13 cellular contexts compared by ENCODE assay signal in genomic region chr2:42875880-42876279, GRCh38.
DNase-seq lines count a peak whose midpoint lies in the region; ATAC-seq and TF ChIP-seq lines count a peak whose summit lies in the region.
"Had no signal": no experiment of that assay in that cellular context is flagged by ENCODE, and none has a peak within 500 bp of the region (broad histone marks: within the 10 kb centered on the region; RNA-seq: fewer than 3 reads in every experiment).

No MANE protein-coding gene starts in this region.

- H3K4me2 ChIP-seq in Karpas-422 (ENCODE audit: low read depth, low read length, poor library complexity, severe bottlenecking), result no peak overlapping the region
- H3K4me2 ChIP-seq: A549 had no signal

- H3K27me3 ChIP-seq in heart left ventricle (no peaks in the 10 kb centered on the region), layer of hippocampus (ENCODE audit: control insufficient read depth, insufficient read depth, low read length) (no peaks in the 10 kb centered on the region), gastrocnemius medialis (no peaks in the 10 kb centered on the region), vagina (no peaks in the 10 kb centered on the region), Karpas-422 (ENCODE audit: low read length) (no peaks in the 10 kb centered on the region)

- TF ChIP-seq CTCF in heart left ventricle (IDR thresholded peaks at IDR 0.05) (no peak), gastrocnemius medialis (IDR thresholded peaks at IDR 0.05 in 4 of 5, conservative IDR thresholded peaks at IDR 0.05 in 1 of 5) (no peak), vagina (IDR thresholded peaks at IDR 0.05) (no peak)

- in situ Hi-C loops in gastrocnemius medialis (cut with MboI; ENCODE audit: low sequenced_read_pairs in 4 of 4), result no loop called here

- H2AFZ ChIP-seq in Karpas-422 (ENCODE audit: low read length), result no peak overlapping the region

- H3K27ac ChIP-seq in heart left ventricle (peak overlapping the region; percentile 63 to 93 (median 84)), layer of hippocampus (ENCODE audit: low read depth, low read length) (peak overlapping the region; percentile 71), gastrocnemius medialis (peak overlapping the region in 3 of 4 donors; percentile 66 to 79 (median 75)), vagina (peak overlapping the region; percentile 85), Karpas-422 (ENCODE audit: low read length) (no peak overlapping the region)
- H3K27ac ChIP-seq: A549 had no signal

- H3K36me3 ChIP-seq in heart left ventricle (no peaks in the 10 kb centered on the region), gastrocnemius medialis (no peaks in the 10 kb centered on the region), vagina (no peaks in the 10 kb centered on the region), Karpas-422 (ENCODE audit: insufficient read depth, low read length) (no peaks in the 10 kb centered on the region)

- H4K20me1 ChIP-seq in Karpas-422 (ENCODE audit: insufficient read depth, low read depth, low read length), result no peaks in the 10 kb centered on the region

- H3K4me1 ChIP-seq in heart left ventricle (peaks cover 6 to 88% (median 67%) of the 10 kb centered on the region in 12 donors), gastrocnemius medialis (peaks cover 18 to 61% of the 10 kb centered on the region in 2 donors), vagina (peaks cover 85% of the 10 kb centered on the region), Karpas-422 (ENCODE audit: low read length) (no peaks in the 10 kb centered on the region)
- H3K4me1 ChIP-seq: A549 had no signal

- no peaks in the 10 kb centered on the region for H3K9me2 ChIP-seq in Karpas-422 (replicated peaks; ENCODE audit: insufficient read depth, low read length)

- H3K4me3 ChIP-seq in heart left ventricle (no peak overlapping the region), gastrocnemius medialis (no peak overlapping the region), vagina (no peak overlapping the region), Karpas-422 (ENCODE audit: low read length) (no peak overlapping the region)
- H3K4me3 ChIP-seq: A549 had no signal

- H3K9me3 ChIP-seq in heart left ventricle (no peaks in the 10 kb centered on the region), gastrocnemius medialis (no peaks in the 10 kb centered on the region), vagina (no peaks in the 10 kb centered on the region), Karpas-422 (ENCODE audit: low read length) (no peaks in the 10 kb centered on the region)
- H3K9me3 ChIP-seq: A549 had no signal

- WGBS in heart left ventricle, 4 donors, result 65 to 76% (median 70%) methylated on average over 3 of the region's 3 CpGs; no CpG with 5 or more reads in 1 of the 4 donors

- intact Hi-C loops in heart left ventricle (cut with DNase I), result loop anchor here in 4 of 10 donors (2.0 to 10.0 kb wide), 3 partner anchors 49 to 51 kb away; no protein-coding TSS in a partner anchor
- intact Hi-C loops in Right ventricle myocardium superior (cut with DNase I), result no loop called here
- intact Hi-C loops in gastrocnemius medialis (cut with DNase I; ENCODE audit: low total_unique reads), result loop anchor here (5.0 kb wide), 1 partner anchor 51 kb away; no protein-coding TSS in a partner anchor
- intact Hi-C loops in vagina (cut with DNase I), result no loop called here

- DNase-seq in heart left ventricle, result no peak
- DNase-seq in Right ventricle myocardium superior, result no peak
- no peak for DNase-seq in gastrocnemius medialis
- peak in 1 of 2 donors; percentile 74 for DNase-seq in vagina (ENCODE audit: extremely low spot score in 2 of 2)
- no peak for DNase-seq in activated CD4-positive, alpha-beta T cell treated with anti-CD3 and anti-CD28 coated beads, Interleukin-2, amount 50 U/mL, for 4 hours
- DNase-seq in Karpas-422, result no peak
- no peak for DNase-seq in NK-92 treated with Interleukin-12 subunit alpha and Interleukin-12 subunit beta, amount 100 ng/mL, for 24 hours (lab: John Stamatoyannopoulos, UW)
- DNase-seq: DMS53; effector memory CD4-positive, alpha-beta T cell; NCI-H2171; T-helper 17 cell had no signal

- H3K79me2 ChIP-seq in Karpas-422 (ENCODE audit: low read length), result no peaks in the 10 kb centered on the region

- ATAC-seq in heart left ventricle, result no peak
- no peak for ATAC-seq in Right ventricle myocardium superior (ENCODE audit: poor library complexity)
- ATAC-seq in gastrocnemius medialis, result no peak
- ATAC-seq: A549, T-helper 17 cell had no signal

- H3K9ac ChIP-seq in Karpas-422 (ENCODE audit: low read length), result no peak overlapping the region

- TF ChIP-seq POLR2A in heart left ventricle (IDR thresholded peaks at IDR 0.05), result no peak
- no peak for TF ChIP-seq POLR2A in gastrocnemius medialis (IDR thresholded peaks at IDR 0.05)
- TF ChIP-seq POLR2A in vagina (IDR thresholded peaks at IDR 0.05), result no peak
